In the genomic region with DNA sequence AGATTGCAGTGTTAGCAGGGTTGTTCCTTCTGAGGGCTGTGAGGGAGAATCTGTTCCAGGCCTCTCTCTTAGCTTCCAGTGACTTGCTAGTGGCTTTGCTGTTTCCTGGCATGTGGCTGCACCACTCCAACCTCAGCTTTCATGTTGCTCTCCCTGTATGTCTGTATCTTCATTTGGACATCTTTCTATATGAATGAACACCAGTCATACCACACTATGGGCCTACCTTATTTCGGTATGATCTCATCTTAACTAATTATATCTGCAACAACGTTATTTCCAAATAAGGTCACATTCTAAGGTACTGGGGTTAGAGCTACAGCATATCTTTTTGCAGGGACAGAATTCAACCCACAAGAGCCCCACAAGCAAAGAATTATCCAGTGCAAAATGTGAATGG, we compare ENCODE assay signal across 18 cellular contexts.
A peak's percentile ranks its signal among the peaks of the same experiment; 100 is the strongest.
DNase-seq lines count a peak whose midpoint lies in the region; ATAC-seq lines count a peak whose summit lies in the region.
"Had no signal": no experiment of that assay in that cellular context is flagged by ENCODE, and none has a peak within 500 bp of the region (broad histone marks: within the 10 kb centered on the region; RNA-seq: fewer than 3 reads in every experiment).

No MANE protein-coding gene starts in this region.

- no peaks in the 10 kb centered on the region for H3K36me3 ChIP-seq in neuronal stem cell (replicated peaks in 1 of 2; ENCODE audit: control insufficient read depth in 2 of 2, insufficient read depth in 2 of 2, low read length in 2 of 2)
- H3K36me3 ChIP-seq in effector memory CD4-positive, alpha-beta T cell (ENCODE audit: control insufficient read depth, insufficient read depth, low read length): no peaks in the 10 kb centered on the region
- H3K36me3 ChIP-seq: BLaER1 treated with 17β-estradiol and CSF1 and Interleukin-3, amounts not matched to agents 10 nM and 100 nM; thyroid gland had no signal

- H3K27me3 Mint-ChIP-seq in activated CD4-positive, alpha-beta T cell treated with anti-CD3 and anti-CD28 coated beads for 36 hours: peaks cover 3% of the 10 kb centered on the region

- H3K4me1 ChIP-seq in neuronal stem cell (ENCODE audit: control insufficient read depth in 2 of 2, insufficient read depth in 1 of 2, low read depth in 1 of 2, low read length in 2 of 2): peaks cover 15 to 16% of the 10 kb centered on the region in 2 donors
- no peaks in the 10 kb centered on the region for H3K4me1 ChIP-seq in effector memory CD4-positive, alpha-beta T cell (ENCODE audit: control insufficient read depth, insufficient read depth, low read length, poor library complexity, severe bottlenecking)
- H3K4me1 ChIP-seq: BLaER1 treated with 17β-estradiol and CSF1 and Interleukin-3, amounts not matched to agents 10 nM and 100 nM; parathyroid adenoma; thyroid gland had no signal

- no peak overlapping the region for H2AK5ac ChIP-seq in neuronal stem cell (ENCODE audit: low read depth, low read length)

- H3K4me3 ChIP-seq in neuronal stem cell (ENCODE audit: low read length in 2 of 2): no peak overlapping the region
- H3K4me3 ChIP-seq in effector memory CD4-positive, alpha-beta T cell (ENCODE audit: insufficient read depth, low read depth, low read length, poor library complexity, severe bottlenecking): no peak overlapping the region
- H3K4me3 ChIP-seq: BLaER1 treated with 17β-estradiol and CSF1 and Interleukin-3, amounts not matched to agents 10 nM and 100 nM; thyroid gland had no signal

- no peak overlapping the region for H4K8ac ChIP-seq in neuronal stem cell (ENCODE audit: low read depth, low read length)

- H3K4me3 Mint-ChIP-seq in activated CD4-positive, alpha-beta T cell treated with anti-CD3 and anti-CD28 coated beads for 36 hours: no peak overlapping the region
- H3K4me3 Mint-ChIP-seq: activated naive CD8-positive, alpha-beta T cell treated with anti-CD3 and anti-CD28 coated beads, Interleukin-2, amount 10 ng/mL, durations not matched to agents 7 days and 5 days; T-cell; WTC11 had no signal

- no peak overlapping the region for H3K9ac ChIP-seq in neuronal stem cell (ENCODE audit: low read depth, low read length, poor library complexity)
- H3K9ac ChIP-seq: BLaER1 treated with 17β-estradiol and CSF1 and Interleukin-3, amounts not matched to agents 10 nM and 100 nM; parathyroid adenoma had no signal

- H3K27ac ChIP-seq in neuronal stem cell (replicated peaks; ENCODE audit: low read length): peak overlapping the region; percentile 32
- no peak overlapping the region for H3K27ac ChIP-seq in effector memory CD4-positive, alpha-beta T cell (ENCODE audit: insufficient read depth, low read length, poor library complexity, severe bottlenecking)
- H3K27ac ChIP-seq: 22Rv1; BLaER1 treated with 17β-estradiol and CSF1 and Interleukin-3, amounts not matched to agents 10 nM and 100 nM; parathyroid adenoma; thyroid gland had no signal

- ATAC-seq in activated CD4-positive, alpha-beta T cell treated with anti-CD3 and anti-CD28 coated beads for 36 hours: peak; percentile 74
- ATAC-seq in GM21529 (IDR thresholded peaks at IDR 0.05; ENCODE audit: unreplicated experiment) (peak; percentile 79), HG03342 (IDR thresholded peaks at IDR 0.05; ENCODE audit: unreplicated experiment) (peak; percentile 66)
- ATAC-seq: left colon, T-cell had no signal

- whole genome bisulfite sequencing in neuronal stem cell (ENCODE audit: extremely low coverage in 2 of 2, insufficient read length in 2 of 2, insufficient replicate concordance in 1 of 2), 2 donors: no CpG with 5 or more reads among the region's 2 CpGs

- H3K9me3 Mint-ChIP-seq in activated CD4-positive, alpha-beta T cell treated with anti-CD3 and anti-CD28 coated beads for 36 hours (ENCODE audit: low read depth): peaks cover 3% of the 10 kb centered on the region
- H3K9me3 Mint-ChIP-seq: activated naive CD8-positive, alpha-beta T cell treated with anti-CD3 and anti-CD28 coated beads, Interleukin-2, amount 10 ng/mL, durations not matched to agents 7 days and 5 days; T-cell had no signal

- H3K18ac ChIP-seq in neuronal stem cell (ENCODE audit: low read length): no peak overlapping the region

- H2BK12ac ChIP-seq in neuronal stem cell (ENCODE audit: low read length): no peak overlapping the region

- no peaks in the 10 kb centered on the region for H3K79me1 ChIP-seq in neuronal stem cell (ENCODE audit: low read depth, low read length)

- H3K14ac ChIP-seq in neuronal stem cell (ENCODE audit: low read length): no peak overlapping the region

- CTCF ChIA-PET in activated CD4-positive, alpha-beta T cell treated with anti-CD3 and anti-CD28 coated beads for 36 hours (lab: Charles Lee): interaction anchor here (0.6 kb wide), 1 partner anchor 387 kb away, joined by 3 read pairs; no protein-coding TSS in a partner anchor

- H2BK120ac ChIP-seq in neuronal stem cell (ENCODE audit: low read depth, low read length): no peak overlapping the region

- no peak overlapping the region for H3K4me2 ChIP-seq in neuronal stem cell (ENCODE audit: insufficient read depth, low read length, poor library complexity, severe bottlenecking)
- H3K4me2 ChIP-seq: BLaER1 treated with 17β-estradiol and CSF1 and Interleukin-3, amounts not matched to agents 10 nM and 100 nM had no signal

- no peak overlapping the region for H2AFZ ChIP-seq in neuronal stem cell (ENCODE audit: low read length)
- H2AFZ ChIP-seq: parathyroid adenoma had no signal

- H3K4ac ChIP-seq in neuronal stem cell (ENCODE audit: low read length): no peak overlapping the region

- intact Hi-C loops in activated CD4-positive, alpha-beta T cell treated with anti-CD3 and anti-CD28 coated beads for 36 hours (cut with DNase I, micrococcal nuclease): no loop called here

- H3K9me3 ChIP-seq in neuronal stem cell (replicated peaks in 1 of 2; ENCODE audit: control insufficient read depth in 2 of 2, insufficient read depth in 1 of 2, low read depth in 1 of 2, low read length in 2 of 2): peaks cover 0 to 6% of the 10 kb centered on the region in 2 donors
- no peaks in the 10 kb centered on the region for H3K9me3 ChIP-seq in effector memory CD4-positive, alpha-beta T cell (ENCODE audit: control insufficient read depth, low read length)
- H3K9me3 ChIP-seq: thyroid gland had no signal

- H3K27me3 ChIP-seq in neuronal stem cell (ENCODE audit: control insufficient read depth in 3 of 3, insufficient read depth in 3 of 3, low read depth in 1 of 3, low read length in 3 of 3): no peaks in the 10 kb centered on the region
- H3K27me3 ChIP-seq in effector memory CD4-positive, alpha-beta T cell (replicated peaks; ENCODE audit: control insufficient read depth, insufficient read depth, low read length, poor library complexity, severe bottlenecking): no peaks in the 10 kb centered on the region
- H3K27me3 ChIP-seq: BLaER1 treated with 17β-estradiol and CSF1 and Interleukin-3, amounts not matched to agents 10 nM and 100 nM; thyroid gland had no signal

- no peak overlapping the region for H2BK15ac ChIP-seq in neuronal stem cell (ENCODE audit: low read length)

- no peak overlapping the region for H4K91ac ChIP-seq in neuronal stem cell (ENCODE audit: low read depth, low read length, poor library complexity)

- H3K4me1 Mint-ChIP-seq in activated CD4-positive, alpha-beta T cell treated with anti-CD3 and anti-CD28 coated beads for 36 hours: no peaks in the 10 kb centered on the region
- H3K4me1 Mint-ChIP-seq: activated naive CD8-positive, alpha-beta T cell treated with anti-CD3 and anti-CD28 coated beads, Interleukin-2, amount 10 ng/mL, durations not matched to agents 7 days and 5 days; T-cell had no signal

- no peak overlapping the region for H3K27ac Mint-ChIP-seq in activated CD4-positive, alpha-beta T cell treated with anti-CD3 and anti-CD28 coated beads for 36 hours
- H3K27ac Mint-ChIP-seq: activated naive CD8-positive, alpha-beta T cell treated with anti-CD3 and anti-CD28 coated beads, Interleukin-2, amount 10 ng/mL, durations not matched to agents 7 days and 5 days; T-cell; WTC11 had no signal

- POLR2A ChIA-PET in activated CD4-positive, alpha-beta T cell treated with anti-CD3 and anti-CD28 coated beads for 36 hours (lab: Charles Lee): no interaction called here

- DNase-seq in activated CD4-positive, alpha-beta T cell treated with anti-CD3 and anti-CD28 coated beads for 36 hours: peak; percentile 24
- DNase-seq in activated CD4-positive, alpha-beta T cell treated with anti-CD3 and anti-CD28 coated beads, Interleukin-2, amount 50 U/mL, for 4 hours: no peak
- DNase-seq in neuronal stem cell (ENCODE audit: low spot score) (no peak), Kasumi-1 (lab: John Stamatoyannopoulos, UW) (no peak), NCI-H526 treated with DMSO at 0.1 percent for 48 hours (lab: John Stamatoyannopoulos, UW) (no peak)
- no peak for DNase-seq in effector memory CD4-positive, alpha-beta T cell
- DNase-seq: activated naive CD8-positive, alpha-beta T cell treated with anti-CD3 and anti-CD28 coated beads, Interleukin-2, amount 10 ng/mL, durations not matched to agents 7 days and 5 days; GF-D8; hypothalamus; left colon; T-cell; thyroid gland had no signal

- H2BK5ac ChIP-seq in neuronal stem cell (ENCODE audit: low read length): no peak overlapping the region

- no peak overlapping the region for H3K23ac ChIP-seq in neuronal stem cell (ENCODE audit: low read depth, low read length, poor library complexity)

- no peaks in the 10 kb centered on the region for H3K36me3 Mint-ChIP-seq in activated CD4-positive, alpha-beta T cell treated with anti-CD3 and anti-CD28 coated beads for 36 hours (ENCODE audit: low read depth)
- H3K36me3 Mint-ChIP-seq: activated naive CD8-positive, alpha-beta T cell treated with anti-CD3 and anti-CD28 coated beads, Interleukin-2, amount 10 ng/mL, durations not matched to agents 7 days and 5 days; T-cell had no signal
